21 cellular contexts compared by ENCODE assay signal in the genomic region with DNA sequence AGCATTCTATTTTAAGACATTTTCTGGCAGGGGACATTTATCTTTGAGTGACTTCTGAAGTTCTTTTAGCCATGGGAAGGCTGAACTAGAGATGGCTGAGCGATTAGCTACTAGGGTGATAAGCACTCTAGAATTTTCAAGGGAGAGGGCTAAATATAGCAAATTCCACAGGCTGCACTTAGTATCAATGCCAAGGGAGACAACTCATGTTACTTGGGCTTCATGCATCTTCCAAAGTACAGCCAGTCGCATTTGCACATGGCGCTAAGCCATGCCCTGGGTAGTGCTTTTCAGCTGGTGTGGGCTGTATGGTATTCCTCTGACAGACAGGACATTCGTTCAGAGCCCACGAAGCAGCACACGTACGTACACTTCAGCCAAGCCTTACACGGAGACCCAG.
"Had no signal": no experiment of that assay in that cellular context is flagged by ENCODE, and none has a peak within 500 bp of the region (broad histone marks: within the 10 kb centered on the region; RNA-seq: fewer than 3 reads in every experiment).

No MANE protein-coding gene starts in this region.

- DNase-seq: KBM-7; MV-4-11; NCI-H1048; NCI-H1105; NCI-H1417; NCI-H1436 treated with DMSO at 0.1 percent for 48 hours; NCI-H1694; NCI-H187 treated with DMSO at 0.1 percent for 48 hours; NCI-H2029 treated with DMSO at 0.1 percent for 48 hours; NCI-H2171 treated with DMSO at 0.1 percent for 48 hours; NCI-H345; NCI-H446 treated with DMSO at 0.1 percent for 48 hours; NCI-H524; NCI-H69; NCI-H774; NK-92 treated with Interleukin-12 subunit alpha and Interleukin-12 subunit beta, amount 100 ng/mL, for 24 hours; PC-3; SHP77; SK-N-SH had no signal

- H3K9me3 ChIP-seq: SK-N-SH had no signal

- H3K9ac ChIP-seq: SK-N-SH had no signal

- H3K27ac ChIP-seq: RWPE1 had no signal

- ATAC-seq: Panc1, PC-3 had no signal
